Comparison of ENCODE assay signal across 8 cellular contexts in genomic region chr11:14499178-14499559, GRCh38. TPM values are rescaled to one million over a fixed set of nuclear protein-coding genes. Genes with fewer than 3 reads are reported as not detected.
DNase-seq lines count a peak whose midpoint lies in the region; ATAC-seq and TF ChIP-seq lines count a peak whose summit lies in the region.

No MANE protein-coding gene starts in this region.

- H3K27ac ChIP-seq in foreskin keratinocyte (peak overlapping the region; percentile 52), ovary (peak overlapping the region; percentile 43 to 71)

- peak overlapping the region; percentile 87 for H3K27ac Mint-ChIP-seq in Caco-2 (ENCODE audit: unreplicated experiment)

- no peak for TF ChIP-seq CTCF in Caco-2 (IDR thresholded peaks at IDR 0.05; ENCODE audit: insufficient read depth in 1 of 2, low read depth in 1 of 2, low read length in 1 of 2, severe bottlenecking in 1 of 2, unreplicated experiment in 1 of 2)
- no peak for TF ChIP-seq CTCF in foreskin keratinocyte (conservative IDR thresholded peaks at IDR 0.05)
- TF ChIP-seq CTCF in ovary (IDR thresholded peaks at IDR 0.05): no peak

- peaks cover 61% of the 10 kb centered on the region for H3K36me3 Mint-ChIP-seq in Caco-2 (ENCODE audit: insufficient read depth, unreplicated experiment)

- H3K9me3 ChIP-seq in Caco-2 (no peaks in the 10 kb centered on the region), MG63 (no peaks in the 10 kb centered on the region), ovary (no peaks in the 10 kb centered on the region)

- H3K4me3 Mint-ChIP-seq in Caco-2 (ENCODE audit: unreplicated experiment): peak overlapping the region; percentile 76

- CTCF ChIA-PET in Caco-2 (lab: Charles Lee): no interaction called here

- BruUV-seq in Caco-2 (replicated peaks; lab: Mats Ljungman, UMichigan): TSS peak; percentile 27

- H3K36me3 ChIP-seq in Caco-2 (ENCODE audit: control insufficient read depth, insufficient read depth, low read length) (no peaks in the 10 kb centered on the region), MG63 (peaks cover 50% of the 10 kb centered on the region), ovary (no peaks in the 10 kb centered on the region)

- H3K4me3 ChIP-seq in Caco-2 (ENCODE audit: low read depth, low read length) (peak overlapping the region; percentile 68), MG63 (peak overlapping the region; percentile 73), ovary (peak overlapping the region; percentile 76)

- no peak for TF ChIP-seq EP300 in ovary (IDR thresholded peaks at IDR 0.05)

- POLR2A ChIA-PET in Caco-2 (lab: Charles Lee): no interaction called here

- WGBS in ovary, 3 donors: 0% methylated on average over 16 to 19 of the region's 19 CpGs

- no peaks in the 10 kb centered on the region for H3K27me3 ChIP-seq in Caco-2 (replicated peaks; ENCODE audit: control insufficient read depth, insufficient read depth, low read length)
- H3K27me3 ChIP-seq in MG63: no peaks in the 10 kb centered on the region
- no peaks in the 10 kb centered on the region for H3K27me3 ChIP-seq in foreskin keratinocyte
- H3K27me3 ChIP-seq in ovary: no peaks in the 10 kb centered on the region

- ATAC-seq in GM21576 (IDR thresholded peaks at IDR 0.05; ENCODE audit: unreplicated experiment): peak; percentile 8
- ATAC-seq in foreskin keratinocyte: peak; percentile 47
- ATAC-seq in HG02884 (IDR thresholded peaks at IDR 0.05; ENCODE audit: unreplicated experiment): no peak

- H3K9me3 Mint-ChIP-seq in Caco-2 (ENCODE audit: unreplicated experiment): no peaks in the 10 kb centered on the region

- DNase-seq in Caco-2 (peak in 1 of 2 experiments; percentile 41), MG63 (peak; percentile 27), foreskin keratinocyte (no peak), ovary (peak in 3 of 5 donors; percentile 26 to 60 (median 27)), KG1 (lab: John Stamatoyannopoulos, UW) (no peak)
- DNase-seq in activated T-helper 1 cell treated with anti-CD3 and anti-CD28 coated beads, Interleukin-2, amount 50 U/mL, for 16 hours (ENCODE audit: low read depth in 1 of 2, low spot score in 1 of 2): peak; percentile 12 to 26

- intact Hi-C loops in Caco-2 (cut with micrococcal nuclease; ENCODE audit: unreplicated experiment) (loop anchor here (1.0 kb wide), 1 partner anchor 21 kb away; the partner anchor contains the start of gene PSMA1), ovary (cut with DNase I) (no loop called here)

- H3K4me1 ChIP-seq in Caco-2 (peaks cover 12% of the 10 kb centered on the region; the same call in 1 of the 2 replicates), foreskin keratinocyte (peaks cover 8% of the 10 kb centered on the region), ovary (ENCODE audit: insufficient read depth) (no peaks in the 10 kb centered on the region)

- H3K27me3 Mint-ChIP-seq in Caco-2 (ENCODE audit: insufficient read depth, unreplicated experiment): no peaks in the 10 kb centered on the region

- TF ChIP-seq POLR2A in ovary (IDR thresholded peaks at IDR 0.05): no peak

- H3K4me1 Mint-ChIP-seq in Caco-2 (ENCODE audit: low read depth, unreplicated experiment): peaks cover 12% of the 10 kb centered on the region

RNA-seq across cellular contexts. Expression of gene COPB1, which starts 0.4 kb away (rescaled TPM):
- 120 and 125 TPM in 2 replicates for total RNA-seq in Caco-2 (2022)
- total RNA-seq in MG63 (2014; rRNA removed; shearing (Covaris generic); ENCODE audit: low replicate concordance): 221 and 276 TPM in 2 replicates
- 155 and 192 TPM in 2 replicates for total RNA-seq in foreskin keratinocyte
- 64.4 and 68.0 TPM in 2 replicates for polyA plus RNA-seq in foreskin keratinocyte
- total RNA-seq in ovary: 10 to 100 TPM; 64.2 to 81.5 (median 74.0) TPM
- polyA plus RNA-seq in ovary: 10 to 100 TPM; 43.7 to 57.9 TPM

RNA-seq across cellular contexts. Expression of gene PSMA1, which starts 21.0 kb away (rescaled TPM):
- total RNA-seq in Caco-2 (2022) (189 and 194 TPM in 2 replicates), foreskin keratinocyte (225 and 233 TPM in 2 replicates), ovary (100 to 1,000 TPM in 3 of 7 donors, 10 to 100 TPM in 4; 67.1 to 112 (median 96.3) TPM)
- total RNA-seq in MG63 (2014; rRNA removed; shearing (Covaris generic); ENCODE audit: low replicate concordance): 271 and 295 TPM in 2 replicates
- polyA plus RNA-seq in foreskin keratinocyte (202 and 230 TPM in 2 replicates), ovary (100 to 1,000 TPM in 1 of 2 donors, 10 to 100 TPM in 1; 94.0 to 134 TPM)

Comparison
In these comparisons a context has a peak if more than half of its experiments do, and no peak if none do; other contexts are left out.
1. DNase-seq: peak in MG63 (single experiment), activated T-helper 1 cell treated with anti-CD3 and anti-CD28 coated beads, Interleukin-2, amount 50 U/mL, for 16 hours (2 of 2) and ovary (3 of 5); none in foreskin keratinocyte (0 of 2) and KG1 (single experiment).
2. Peak in every context shown above with its lines, with median percentiles within 50 percentile points of each other: H3K4me3 ChIP-seq.